18 cellular contexts compared by ENCODE assay signal in the genomic region with DNA sequence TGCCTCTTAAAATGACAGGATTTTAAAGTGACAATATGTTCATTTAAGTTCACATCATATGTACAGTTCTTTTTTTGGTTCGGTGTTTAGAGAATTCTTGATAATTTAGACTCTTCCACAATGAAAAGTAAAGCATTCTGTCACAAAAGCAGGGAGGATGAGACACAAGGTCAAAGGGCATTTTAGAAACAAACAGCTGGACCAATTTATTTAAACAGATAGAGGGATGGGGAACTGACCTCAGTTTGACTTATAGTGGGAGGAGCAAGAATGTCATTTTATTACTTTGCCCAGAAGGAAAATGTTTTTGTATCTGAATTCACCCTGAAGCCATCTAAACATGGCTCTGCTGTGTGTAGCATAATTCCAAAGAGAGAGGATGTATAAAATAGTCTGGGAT.
DNase-seq lines count a peak whose midpoint lies in the region; ATAC-seq, FAIRE-seq and TF ChIP-seq lines count a peak whose summit lies in the region.
"Had no signal": no experiment of that assay in that cellular context is flagged by ENCODE, and none has a peak within 500 bp of the region (broad histone marks: within the 10 kb centered on the region; RNA-seq: fewer than 3 reads in every experiment).

No MANE protein-coding gene starts in this region.

- peaks cover 68% of the 10 kb centered on the region for H3K4me1 Mint-ChIP-seq in mesothelial cell of epicardium
- H3K4me1 Mint-ChIP-seq: B cell had no signal

- H3K9me3 Mint-ChIP-seq in mesothelial cell of epicardium, result no peaks in the 10 kb centered on the region

- peaks cover 11% of the 10 kb centered on the region for H3K36me3 Mint-ChIP-seq in mesothelial cell of epicardium

- FAIRE-seq in endometrium (lab: Jason Lieb, UNC), result peak; percentile 89
- FAIRE-seq: GM19239 had no signal

- H3K27me3 Mint-ChIP-seq in mesothelial cell of epicardium (ENCODE audit: low read depth), result no peaks in the 10 kb centered on the region

- peak overlapping the region; percentile 85 for H3K27ac Mint-ChIP-seq in mesothelial cell of epicardium
- H3K27ac Mint-ChIP-seq: B cell had no signal

- peak; percentile 2 for DNase-seq in NCI-H146 (lab: John Stamatoyannopoulos, UW)
- no peak for DNase-seq in NCI-H146 treated with DMSO at 0.1 percent for 48 hours (lab: John Stamatoyannopoulos, UW; ENCODE audit: unreplicated experiment)
- no peak for DNase-seq in mesothelial cell of epicardium (ENCODE audit: low spot score in 2 of 2, unreplicated experiment in 2 of 2)
- DNase-seq in HuH-7.5 (ENCODE audit: low spot score), result no peak
- DNase-seq in cerebellar cortex (ENCODE audit: low spot score), result no peak
- DNase-seq: 8988T, GF-D8, GOT3, NCI-H1092 treated with DMSO at 0.1 percent for 48 hours, NCI-H1694 treated with DMSO at 0.1 percent for 48 hours, NCI-H774, OCI-M1, Right ventricle myocardium superior had no signal

- TF ChIP-seq CTCF in mesothelial cell of epicardium (IDR thresholded peaks at IDR 0.05; ENCODE audit: unreplicated experiment), result no peak

- ATAC-seq in GM18517 (IDR thresholded peaks at IDR 0.05; ENCODE audit: unreplicated experiment) (no peak), GM21786 (IDR thresholded peaks at IDR 0.05; ENCODE audit: unreplicated experiment) (no peak)

- no peak overlapping the region for H3K4me3 Mint-ChIP-seq in mesothelial cell of epicardium
- H3K4me3 Mint-ChIP-seq: B cell had no signal
